Comparison of ENCODE assay signal across 8 cellular contexts in genomic region chr1:205229399-205229861, GRCh38.
DNase-seq lines count a peak whose midpoint lies in the region; ATAC-seq and TF ChIP-seq lines count a peak whose summit lies in the region.

No MANE protein-coding gene starts in this region.

- ATAC-seq in GM18868 (IDR thresholded peaks at IDR 0.05; ENCODE audit: unreplicated experiment) (peak; percentile 50), GM19395 (IDR thresholded peaks at IDR 0.05; ENCODE audit: unreplicated experiment) (no peak)

- peak; percentile 73 for TF ChIP-seq CTCF in 22Rv1 (IDR thresholded peaks at IDR 0.05)

- peak; percentile 97 for DNase-seq in NCI-H2171 treated with DMSO at 0.1 percent for 48 hours (lab: John Stamatoyannopoulos, UW)
- DNase-seq in activated CD4-positive, CD25-positive, alpha-beta regulatory T cell treated with anti-CD3 and anti-CD28 coated beads, Interleukin-2, amount 50 U/mL, for 16 hours (ENCODE audit: low read depth, low spot score): peak; percentile 20
- DNase-seq in central memory CD4-positive, alpha-beta T cell: peak; percentile 72
- peak; percentile 65 for DNase-seq in kidney glomerular epithelial cell (lab: John Stamatoyannopoulos, UW)
- peak; percentile 49 to 64 for DNase-seq in stimulated activated CD4-positive, alpha-beta T cell treated with anti-CD3 and anti-CD28 coated beads, Interleukin-15, amount 100 ng/mL, for 48 hours (ENCODE audit: low read depth in 2 of 2)

- peak overlapping the region; percentile 24; the same call in 1 of the 2 replicates for H3K27ac ChIP-seq in 22Rv1

Comparison
In these comparisons a context has a peak if more than half of its experiments do, and no peak if none do; other contexts are left out.
1. DNase-seq: peak in every context shown above with its lines; median percentile 97 in NCI-H2171 treated with DMSO at 0.1 percent for 48 hours; 72 in central memory CD4-positive, alpha-beta T cell; 65 in kidney glomerular epithelial cell; 56 in stimulated activated CD4-positive, alpha-beta T cell treated with anti-CD3 and anti-CD28 coated beads, Interleukin-15, amount 100 ng/mL, for 48 hours; 20 in activated CD4-positive, CD25-positive, alpha-beta regulatory T cell treated with anti-CD3 and anti-CD28 coated beads, Interleukin-2, amount 50 U/mL, for 16 hours.